ENCODE assay signal across 8 cellular contexts in the genomic region with DNA sequence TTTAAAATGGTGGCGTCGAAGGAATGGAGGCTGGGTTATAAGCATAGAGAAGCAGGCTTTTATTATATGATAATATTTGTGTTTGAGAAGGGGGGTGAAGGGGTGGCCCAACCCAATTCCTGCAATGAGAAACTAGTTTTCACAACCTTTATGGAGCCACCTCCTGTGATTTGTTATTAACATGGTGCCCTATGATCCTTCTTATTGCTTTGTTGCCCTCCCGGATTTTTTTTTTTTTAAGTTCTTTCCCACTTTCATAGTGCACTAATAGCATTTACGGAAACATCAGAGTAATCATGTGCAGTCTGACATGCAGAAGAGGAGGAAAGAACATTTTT. TPM values are rescaled to one million over a fixed set of nuclear protein-coding genes. Genes with fewer than 3 reads are reported as not detected.
DNase-seq lines count a peak whose midpoint lies in the region; ATAC-seq, FAIRE-seq and TF ChIP-seq lines count a peak whose summit lies in the region.

No MANE protein-coding gene starts in this region.

- H4K20me1 ChIP-seq in HepG2 (ENCODE audit: insufficient read depth, low read length) = no peaks in the 10 kb centered on the region

- H3K9me3 ChIP-seq in HepG2 (ENCODE audit: low read length) (no peaks in the 10 kb centered on the region), tibial nerve (no peaks in the 10 kb centered on the region)

- H3K4me3 ChIP-seq in astrocyte of the cerebellum (ENCODE audit: low read depth, low read length) = peak overlapping the region; percentile 72
- peak overlapping the region; percentile 61 to 75 (median 70) for H3K4me3 ChIP-seq in HepG2 (replicated peaks in 1 of 3; ENCODE audit: insufficient read depth in 1 of 3, low read depth in 2 of 3, low read length in 3 of 3)
- peak overlapping the region; percentile 44 to 75 (median 55) for H3K4me3 ChIP-seq in tibial nerve

- BruUV-seq in HepG2 (replicated peaks; lab: Mats Ljungman, UMichigan) = no TSS peak

- peaks cover 63% of the 10 kb centered on the region for H3K27me3 Mint-ChIP-seq in activated CD4-positive, alpha-beta T cell treated with anti-CD3 and anti-CD28 coated beads, Interleukin-2, amount 10 ng/mL, durations not matched to agents 7 days and 5 days

- H3K27ac Mint-ChIP-seq in activated CD4-positive, alpha-beta T cell treated with anti-CD3 and anti-CD28 coated beads, Interleukin-2, amount 10 ng/mL, durations not matched to agents 7 days and 5 days = no peak overlapping the region

- H3K4me1 Mint-ChIP-seq in activated CD4-positive, alpha-beta T cell treated with anti-CD3 and anti-CD28 coated beads, Interleukin-2, amount 10 ng/mL, durations not matched to agents 7 days and 5 days = peaks cover 11% of the 10 kb centered on the region

- POLR2A ChIA-PET in activated CD4-positive, alpha-beta T cell treated with anti-CD3 and anti-CD28 coated beads, Interleukin-2, amount 10 ng/mL, durations not matched to agents 7 days and 5 days (lab: Charles Lee) = no interaction called here
- POLR2A ChIA-PET in HepG2 (lab: Yijun Ruan, JAX) = interaction anchor here (0.7 kb wide), 1 partner anchor 10 kb away, joined by 3 read pairs; no protein-coding TSS in a partner anchor

- peak overlapping the region; percentile 86 for H3K4me2 ChIP-seq in HepG2 (ENCODE audit: low read depth, low read length)

- CTCF ChIA-PET in activated CD4-positive, alpha-beta T cell treated with anti-CD3 and anti-CD28 coated beads, Interleukin-2, amount 10 ng/mL, durations not matched to agents 7 days and 5 days (lab: Charles Lee) = interaction anchor here (1.1 kb wide), 1 partner anchor 11 kb away, joined by 6 read pairs; no protein-coding TSS in a partner anchor
- CTCF ChIA-PET in HepG2 (lab: Yijun Ruan, JAX; ENCODE audit: low intra/inter-chr PET ratio, low total read pairs) = no interaction called here

- peaks cover 2% of the 10 kb centered on the region for H3K36me3 Mint-ChIP-seq in activated CD4-positive, alpha-beta T cell treated with anti-CD3 and anti-CD28 coated beads, Interleukin-2, amount 10 ng/mL, durations not matched to agents 7 days and 5 days (ENCODE audit: low read depth)

- H3K4me1 ChIP-seq in HepG2 (ENCODE audit: insufficient read depth, low read length) (peaks cover 6% of the 10 kb centered on the region), tibial nerve (peaks cover 0 to 16% (median 0%) of the 10 kb centered on the region in 4 donors)

- H3K9me3 Mint-ChIP-seq in activated CD4-positive, alpha-beta T cell treated with anti-CD3 and anti-CD28 coated beads, Interleukin-2, amount 10 ng/mL, durations not matched to agents 7 days and 5 days = no peaks in the 10 kb centered on the region

- TF ChIP-seq POLR2A in HepG2 (IDR thresholded peaks at IDR 0.05; ENCODE audit: insufficient read depth in 1 of 2, low read depth in 2 of 2, low read length in 2 of 2) (no peak), tibial nerve (IDR thresholded peaks at IDR 0.05) (no peak)

- ATAC-seq in HepG2 = no peak

- no peaks in the 10 kb centered on the region for H3K79me2 ChIP-seq in HepG2 (ENCODE audit: insufficient read depth, low read length)

- no peaks in the 10 kb centered on the region; a peak in 1 of 5 replicates for H3K27me3 ChIP-seq in HepG2 (ENCODE audit: control insufficient read depth in 1 of 2, insufficient read depth in 2 of 2, low read length in 2 of 2)
- H3K27me3 ChIP-seq in tibial nerve = peaks cover 0 to 3% of the 10 kb centered on the region in 2 donors

- intact Hi-C loops in HepG2 (cut with micrococcal nuclease; ENCODE audit: unreplicated experiment) = loop anchor here (5.0 kb wide), 1 partner anchor 66 kb away; no protein-coding TSS in a partner anchor

- peak overlapping the region; percentile 97 for H2AFZ ChIP-seq in HepG2 (ENCODE audit: low read length)

- H3K27ac ChIP-seq in HepG2 (ENCODE audit: extremely low read length, insufficient read depth, low read length) (no peak overlapping the region), tibial nerve (peak overlapping the region; percentile 54 to 87 (median 79))

- no peak for FAIRE-seq in HepG2 (lab: Jason Lieb, UNC)

- TF ChIP-seq RAD21 in HepG2 (CRISPR knock-in tag; IDR thresholded peaks at IDR 0.05) = no peak

- in situ Hi-C loops in astrocyte of the cerebellum (cut with HindIII; ENCODE audit: low sequenced_read_pairs) = no loop called here
- in situ Hi-C loops in HepG2 (cut with HindIII; ENCODE audit: extremely low pct_ligation_motif_present, low pct_unique_long_range_greater_than_20kb) = no loop called here

- TF ChIP-seq EP300 in HepG2 (IDR thresholded peaks at IDR 0.05; ENCODE audit: low read depth in 2 of 2, low read length in 2 of 2) (no peak), HepG2 (CRISPR knock-in tag; IDR thresholded peaks at IDR 0.05; ENCODE audit: borderline replicate concordance) (no peak), tibial nerve (IDR thresholded peaks at IDR 0.05) (no peak)

- H3K9ac ChIP-seq in HepG2 (ENCODE audit: insufficient read depth, low read depth, low read length) = peak overlapping the region; percentile 55; the same call in 1 of the 2 replicates

- no peaks in the 10 kb centered on the region for H3K36me3 ChIP-seq in HepG2 (replicated peaks in 1 of 2; ENCODE audit: control insufficient read depth in 1 of 2, insufficient read depth in 2 of 2, low read length in 2 of 2)
- no peaks in the 10 kb centered on the region for H3K36me3 ChIP-seq in tibial nerve

- 10% methylated on average over 4 of the region's 4 CpGs for WGBS in HepG2 (ENCODE audit: low lambda C conversion rate)
- WGBS in tibial nerve, 2 donors = 0 to 1% methylated on average over 4 of the region's 4 CpGs

- TF ChIP-seq CTCF in astrocyte of the cerebellum (IDR thresholded peaks at IDR 0.05; ENCODE audit: low read depth, low read length, missing control alignments) (no peak), HepG2 (CRISPR knock-in tag; IDR thresholded peaks at IDR 0.05) (no peak), tibial nerve (IDR thresholded peaks at IDR 0.05) (no peak)

- H3K4me3 Mint-ChIP-seq in activated CD4-positive, alpha-beta T cell treated with anti-CD3 and anti-CD28 coated beads, Interleukin-2, amount 10 ng/mL, durations not matched to agents 7 days and 5 days = peak overlapping the region; percentile 66

- no peak for DNase-seq in activated CD4-positive, alpha-beta T cell treated with anti-CD3 and anti-CD28 coated beads, Interleukin-2, amount 10 ng/mL, durations not matched to agents 7 days and 5 days
- DNase-seq in activated CD4-positive, alpha-beta T cell treated with anti-CD3 and anti-CD28 coated beads for 1 hour = no peak
- DNase-seq in astrocyte of the cerebellum (ENCODE audit: low read depth) = no peak
- DNase-seq in HepG2 (ENCODE audit: low spot score) = no peak
- no peak for DNase-seq in tibial nerve (ENCODE audit: low spot score in 2 of 2)
- DNase-seq in OCI-M2 (lab: John Stamatoyannopoulos, UW; ENCODE audit: unreplicated experiment) = no peak
- DNase-seq in NCI-H1930 (lab: John Stamatoyannopoulos, UW) = no peak
- no peak for DNase-seq in NCI-H1436 (lab: John Stamatoyannopoulos, UW)

TF ChIP-seq in HepG2, 621 proteins besides CTCF, POLR2A, EP300 and RAD21:
- no peak for TF ChIP-seq ZNF644 (CRISPR knock-in tag; IDR thresholded peaks at IDR 0.05; ENCODE audit: low read depth)
- no peak for TF ChIP-seq RARG (CRISPR knock-in tag; IDR thresholded peaks at IDR 0.05; ENCODE audit: low read depth)
- TF ChIP-seq ZNF251 (CRISPR knock-in tag; IDR thresholded peaks at IDR 0.05) = no peak
- TF ChIP-seq ZNF160 (CRISPR knock-in tag; IDR thresholded peaks at IDR 0.05) = no peak
- no peak for TF ChIP-seq ZNF337 (CRISPR knock-in tag; IDR thresholded peaks at IDR 0.05; ENCODE audit: borderline replicate concordance, low read depth)
- no peak for TF ChIP-seq FOXA3 (CRISPR knock-in tag; IDR thresholded peaks at IDR 0.05)

RNA-seq across cellular contexts. Expression of gene TSPAN12, which starts 0.3 kb away (rescaled TPM):
- total RNA-seq in activated CD4-positive, alpha-beta T cell treated with anti-CD3 and anti-CD28 coated beads, Interleukin-2, amount 10 ng/mL, durations not matched to agents 7 days and 5 days = not detected
- 0.70 and 0.95 TPM in 2 replicates for total RNA-seq in HepG2 (2016; rRNA removed; fragmentation: Illumina TruSeq; extraction: Trizol)
- 0.53 TPM in 1 of 2 replicates, not detected in the other for total RNA-seq in HepG2 (2016; cell fraction: cytosol; rRNA removed; fragmentation: Illumina TruSeq; extraction: Trizol; ENCODE audit: low read depth)
- total RNA-seq in HepG2 (2016; cell fraction: insoluble cytoplasmic fraction; rRNA removed; fragmentation: Illumina TruSeq; extraction: Trizol) = 1.00 and 1.3 TPM in 2 replicates
- 0.46 and 0.52 TPM in 2 replicates for total RNA-seq in HepG2 (2016; cell fraction: membrane; rRNA removed; fragmentation: Illumina TruSeq; extraction: Trizol)
- 0.50 and 0.63 TPM in 2 replicates for total RNA-seq in HepG2 (2016; cell fraction: nucleus; rRNA removed; fragmentation: Illumina TruSeq; extraction: Trizol)
- polyA plus RNA-seq in HepG2 (2011; rRNA removed) = 0.24 and 0.48 TPM in 2 replicates
- polyA plus RNA-seq in HepG2 (2011; cell fraction: cytosol; rRNA removed) = 0.08 and 0.33 TPM in 2 replicates
- 0.13 and 0.19 TPM in 2 replicates for polyA plus RNA-seq in HepG2 (2011; cell fraction: nucleus; rRNA removed)
- 0.21 and 0.31 TPM in 2 replicates for polyA plus RNA-seq in HepG2 (2012)
- 0.17 and 0.32 TPM in 2 replicates for polyA plus RNA-seq in HepG2 (2016; cell fraction: cytosol; fragmentation: Illumina TruSeq; extraction: Trizol; ENCODE audit: low read depth)
- polyA plus RNA-seq in HepG2 (2016; cell fraction: insoluble cytoplasmic fraction; fragmentation: Illumina TruSeq; extraction: Trizol; ENCODE audit: low read depth) = 0.62 and 0.80 TPM in 2 replicates
- 0.27 and 0.29 TPM in 2 replicates for polyA plus RNA-seq in HepG2 (2016; cell fraction: membrane; fragmentation: Illumina TruSeq; extraction: Trizol; ENCODE audit: low read depth)
- 1.3 and 1.8 TPM in 2 replicates for polyA plus RNA-seq in HepG2 (2016; cell fraction: nucleus; fragmentation: Illumina TruSeq; extraction: Trizol; ENCODE audit: insufficient read depth, low read depth)
- 0.40 and 9.8 TPM in 2 replicates for polyA minus RNA-seq in HepG2 (2011; rRNA and poly(A)+ RNA removed; ENCODE audit: low replicate concordance)
- not detected in 2 replicates for polyA minus RNA-seq in HepG2 (2011; cell fraction: cytosol; rRNA and poly(A)+ RNA removed)
- polyA minus RNA-seq in HepG2 (2011; cell fraction: nucleus; rRNA and poly(A)+ RNA removed) = not detected in 2 replicates
- total RNA-seq in tibial nerve = 10 to 100 TPM in 1 of 4 donors, 1 to 10 TPM in 3; 2.7 to 11.1 (median 6.1) TPM
